5 cellular contexts compared by ENCODE assay signal in genomic region chr7:65133087-65133486, GRCh38.
DNase-seq lines count a peak whose midpoint lies in the region; ATAC-seq, FAIRE-seq and TF ChIP-seq lines count a peak whose summit lies in the region.
"Not testable (repeated sequence)": the region's sequence is repeated elsewhere in the genome, so short reads cannot be mapped to it uniquely, and the experiment has no call there.

No MANE protein-coding gene starts in this region.

- ATAC-seq in GM18867 (IDR thresholded peaks at IDR 0.05; ENCODE audit: unreplicated experiment) (peak; percentile 56), HG02973 (IDR thresholded peaks at IDR 0.05; ENCODE audit: unreplicated experiment) (peak; percentile 46), HG03354 (IDR thresholded peaks at IDR 0.05; ENCODE audit: poor library complexity, severe bottlenecking, unreplicated experiment) (peak; percentile 71), foreskin keratinocyte (peak; percentile 21)

- peak; percentile 48 for FAIRE-seq in RCC 7860 (lab: Jason Lieb, UNC)

- not testable (repeated sequence) for H3K27ac ChIP-seq in foreskin keratinocyte

- not testable (repeated sequence) for H3K4me1 ChIP-seq in foreskin keratinocyte

- not testable (repeated sequence) for H3K27me3 ChIP-seq in foreskin keratinocyte

- not testable (repeated sequence) for DNase-seq in RCC 7860 (ENCODE audit: low spot score); foreskin keratinocyte

- TF ChIP-seq CTCF in foreskin keratinocyte (conservative IDR thresholded peaks at IDR 0.05): not testable (repeated sequence)

Comparison
In these comparisons a context has a peak if more than half of its experiments do, and no peak if none do; other contexts are left out.
1. ATAC-seq: peak in every context shown above with its lines; median percentile 71 in HG03354; 56 in GM18867; 46 in HG02973; 21 in foreskin keratinocyte.